ENCODE assay signal across 20 cellular contexts in the genomic region with DNA sequence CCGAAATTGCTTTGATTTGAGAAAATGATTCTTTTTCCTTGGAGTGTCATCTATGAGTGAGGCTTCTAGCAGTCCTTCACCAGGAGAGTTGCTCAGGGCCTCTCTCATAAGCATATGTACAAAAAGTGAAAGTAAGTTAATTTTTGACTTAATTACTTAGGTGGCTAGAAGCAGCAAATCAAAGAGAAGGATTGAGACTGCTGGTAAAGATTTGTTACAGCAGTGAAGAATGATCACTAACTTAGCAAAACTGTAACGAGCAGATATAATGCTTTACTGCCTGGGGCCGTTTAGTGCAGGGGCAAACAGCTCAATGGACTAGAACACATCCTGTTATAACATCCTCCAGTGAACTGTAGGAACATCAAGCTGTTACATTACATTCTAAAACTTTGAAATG.
DNase-seq lines count a peak whose midpoint lies in the region; ATAC-seq and TF ChIP-seq lines count a peak whose summit lies in the region.
"Had no signal": no experiment of that assay in that cellular context is flagged by ENCODE, and none has a peak within 500 bp of the region (broad histone marks: within the 10 kb centered on the region; RNA-seq: fewer than 3 reads in every experiment).

No MANE protein-coding gene starts in this region.

- H3K9me3 ChIP-seq in BE2C, result no peaks in the 10 kb centered on the region
- H3K9me3 ChIP-seq: esophagus muscularis mucosa, lower lobe of right lung, pancreas, SJSA1, stomach had no signal

- no peak for TF ChIP-seq CTCF in BE2C (IDR thresholded peaks at IDR 0.05; ENCODE audit: low read depth, low read length)

- ATAC-seq in GM18861 (IDR thresholded peaks at IDR 0.05; ENCODE audit: unreplicated experiment), result peak; percentile 90
- peak; percentile 55 for ATAC-seq in HG02678 (IDR thresholded peaks at IDR 0.05; ENCODE audit: unreplicated experiment)
- ATAC-seq in HG02763 (IDR thresholded peaks at IDR 0.05; ENCODE audit: unreplicated experiment), result no peak
- ATAC-seq in HG02938 (IDR thresholded peaks at IDR 0.05; ENCODE audit: unreplicated experiment), result no peak
- ATAC-seq: lower lobe of right lung, pancreas had no signal

- peak; percentile 8 for DNase-seq in BE2C
- peak; percentile 42 for DNase-seq in NCI-H69 (lab: John Stamatoyannopoulos, UW)
- no peak for DNase-seq in stimulated activated CD4-positive, alpha-beta T cell treated with anti-CD3 and anti-CD28 coated beads, Interleukin-12 subunit alpha, Interleukin-12 subunit beta, amount 100 ng/mL, for 4 hours
- DNase-seq in DMS 273 treated with DMSO at 0.1 percent for 48 hours (lab: John Stamatoyannopoulos, UW), result no peak
- DNase-seq: ACHN; central memory CD4-positive, alpha-beta T cell; DMS53; lower lobe of right lung; NCI-H146; NCI-H774; pancreas; stimulated activated CD4-positive, alpha-beta T cell treated with anti-CD3 and anti-CD28 coated beads, Interleukin-2, amount 100 ng/mL, for 24 hours; stomach; T-helper 9 cell had no signal

- H3K36me3 ChIP-seq in BE2C, result no peaks in the 10 kb centered on the region
- H3K36me3 ChIP-seq: pancreas, SJSA1 had no signal

- peaks cover 4% of the 10 kb centered on the region; the same call in 1 of the 2 replicates for H3K4me1 ChIP-seq in BE2C
- H3K4me1 ChIP-seq: esophagus muscularis mucosa, lower lobe of right lung, pancreas, stomach had no signal

- no peak overlapping the region for H3K4me3 ChIP-seq in BE2C (ENCODE audit: low read depth, low read length)
- H3K4me3 ChIP-seq: esophagus muscularis mucosa, lower lobe of right lung, pancreas, SJSA1, stomach had no signal

- H3K27me3 ChIP-seq in BE2C, result no peaks in the 10 kb centered on the region
- H3K27me3 ChIP-seq: esophagus muscularis mucosa, pancreas, SJSA1, stomach had no signal

Comparison
In these comparisons a context has a peak if more than half of its experiments do, and no peak if none do; other contexts are left out.
1. DNase-seq: peak in BE2C (single experiment) and NCI-H69 (single experiment); none in stimulated activated CD4-positive, alpha-beta T cell treated with anti-CD3 and anti-CD28 coated beads, Interleukin-12 subunit alpha, Interleukin-12 subunit beta, amount 100 ng/mL, for 4 hours (single experiment) and DMS 273 treated with DMSO at 0.1 percent for 48 hours (single experiment).
2. ATAC-seq: peak in GM18861 (single experiment) and HG02678 (single experiment); none in HG02763 (single experiment) and HG02938 (single experiment).